8 cellular contexts compared by ENCODE assay signal in the genomic region with DNA sequence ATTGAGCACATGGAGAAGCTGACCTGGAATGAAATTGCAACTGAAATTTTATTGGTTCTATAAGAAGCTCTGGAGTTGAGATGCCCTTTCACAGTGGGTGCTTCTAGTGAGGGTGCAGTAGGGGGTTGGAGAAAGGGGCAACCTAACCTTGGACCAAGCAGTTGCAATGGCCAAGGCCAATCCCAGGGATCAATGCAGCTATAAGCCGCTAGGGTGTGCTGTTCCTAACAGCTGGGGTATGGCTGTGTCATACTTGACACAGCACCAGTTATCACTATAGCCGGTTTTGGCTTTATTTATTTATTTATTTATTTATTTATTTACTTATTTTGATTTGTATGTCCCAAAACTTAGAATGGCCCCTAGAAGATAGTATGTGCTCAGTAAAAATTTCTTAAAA.
DNase-seq lines count a peak whose midpoint lies in the region; ATAC-seq and TF ChIP-seq lines count a peak whose summit lies in the region.
"Had no signal": no experiment of that assay in that cellular context is flagged by ENCODE, and none has a peak within 500 bp of the region (broad histone marks: within the 10 kb centered on the region; RNA-seq: fewer than 3 reads in every experiment).

No MANE protein-coding gene starts in this region.

- no peak overlapping the region for H3K23ac ChIP-seq in mesenchymal stem cell (ENCODE audit: low read length in 2 of 2)

- peak overlapping the region; percentile 61 for H4K91ac ChIP-seq in mesenchymal stem cell (ENCODE audit: low read length)

- no peak overlapping the region for H2BK15ac ChIP-seq in mesenchymal stem cell (ENCODE audit: low read depth, poor library complexity, severe bottlenecking)

- no peak for DNase-seq in PC-9
- peak; percentile 24 for DNase-seq in mesenchymal stem cell
- no peak for DNase-seq in activated effector memory CD4-positive, alpha-beta T cell treated with anti-CD3 and anti-CD28 coated beads, Interleukin-2, amount 50 U/mL, for 16 hours
- DNase-seq in medulla oblongata (ENCODE audit: extremely low spot score): no peak

- H3K4me3 ChIP-seq in PC-9: no peak overlapping the region
- no peak overlapping the region for H3K4me3 ChIP-seq in mesenchymal stem cell (ENCODE audit: insufficient read depth in 1 of 2, low read depth in 1 of 2, low read length in 2 of 2)
- H3K4me3 ChIP-seq: lung had no signal

- no peak overlapping the region for H2AK5ac ChIP-seq in mesenchymal stem cell (ENCODE audit: low read length, severe bottlenecking)

- H3K4me1 ChIP-seq in PC-9 (replicated peaks; ENCODE audit: insufficient read depth) (no peaks in the 10 kb centered on the region), mesenchymal stem cell (ENCODE audit: control insufficient read depth, insufficient read depth, low read depth, low read length) (no peaks in the 10 kb centered on the region)

- H2AFZ ChIP-seq in PC-9: no peak overlapping the region
- H2AFZ ChIP-seq in mesenchymal stem cell (ENCODE audit: low read depth, low read length): no peak overlapping the region

- no peak overlapping the region for H2BK12ac ChIP-seq in mesenchymal stem cell (ENCODE audit: low read length in 2 of 2)

- H3K4me2 ChIP-seq in PC-9 (no peak overlapping the region), mesenchymal stem cell (ENCODE audit: low read length, poor library complexity, severe bottlenecking) (no peak overlapping the region)

- H4K20me1 ChIP-seq in PC-9 (ENCODE audit: insufficient read depth): no peaks in the 10 kb centered on the region

- POLR2A ChIA-PET in PC-9 (lab: Charles Lee; ENCODE audit: unreplicated experiment): no interaction called here

- BruUV-seq in PC-9 (replicated peaks; lab: Mats Ljungman, UMichigan): no TSS peak

- no peak overlapping the region for H2BK5ac ChIP-seq in mesenchymal stem cell (ENCODE audit: low read depth, low read length, poor library complexity, severe bottlenecking)

- H3K14ac ChIP-seq in mesenchymal stem cell (ENCODE audit: low read length in 2 of 2): no peak overlapping the region

- no peak overlapping the region for H4K8ac ChIP-seq in mesenchymal stem cell (ENCODE audit: low read length)

- peak; percentile 41 for TF ChIP-seq CTCF in PC-9 (conservative IDR thresholded peaks at IDR 0.05)

- H3K79me2 ChIP-seq in PC-9 (ENCODE audit: low read depth): no peaks in the 10 kb centered on the region

- no peaks in the 10 kb centered on the region for H3K79me1 ChIP-seq in mesenchymal stem cell (replicated peaks; ENCODE audit: low read length, poor library complexity, severe bottlenecking)

- intact Hi-C loops in PC-9 (cut with micrococcal nuclease; ENCODE audit: unreplicated experiment): no loop called here

- 0% methylated on average over 1 of the region's 2 CpGs for WGBS in mesenchymal stem cell

- no peak overlapping the region for H2BK120ac ChIP-seq in mesenchymal stem cell (ENCODE audit: low read depth, low read length)

- H3K9me2 ChIP-seq in PC-9 (ENCODE audit: insufficient read depth): no peaks in the 10 kb centered on the region

- ATAC-seq in GM18519 (IDR thresholded peaks at IDR 0.05; ENCODE audit: low FRiP score, unreplicated experiment): peak; percentile 92
- peak; percentile 66 for ATAC-seq in HG02623 (IDR thresholded peaks at IDR 0.05; ENCODE audit: unreplicated experiment)
- no peak for ATAC-seq in GM18907 (IDR thresholded peaks at IDR 0.05; ENCODE audit: unreplicated experiment)

- H3K9me3 ChIP-seq in PC-9 (ENCODE audit: insufficient read depth, low read depth): no peaks in the 10 kb centered on the region
- H3K9me3 ChIP-seq in mesenchymal stem cell (ENCODE audit: control insufficient read depth, low read length): no peaks in the 10 kb centered on the region

- H3K27me3 ChIP-seq in PC-9 (ENCODE audit: insufficient read depth, low read depth) (no peaks in the 10 kb centered on the region), mesenchymal stem cell (ENCODE audit: control insufficient read depth in 1 of 2, insufficient read depth in 1 of 2, low read length in 2 of 2) (no peaks in the 10 kb centered on the region)

- H3K27ac ChIP-seq in PC-9: no peak overlapping the region
- H3K27ac ChIP-seq in mesenchymal stem cell (ENCODE audit: low read length, poor library complexity, severe bottlenecking): no peak overlapping the region

- H3K9ac ChIP-seq in mesenchymal stem cell (ENCODE audit: low read length): no peak overlapping the region

- H3K36me3 ChIP-seq in PC-9 (ENCODE audit: low read depth) (no peaks in the 10 kb centered on the region), mesenchymal stem cell (ENCODE audit: control insufficient read depth in 1 of 2, insufficient read depth in 2 of 2, low read depth in 1 of 2, low read length in 2 of 2) (no peaks in the 10 kb centered on the region)

- no peak overlapping the region for H3K4ac ChIP-seq in mesenchymal stem cell (ENCODE audit: low read depth in 1 of 2, low read length in 2 of 2)

- CTCF ChIA-PET in PC-9 (lab: Charles Lee): no interaction called here

- no peaks in the 10 kb centered on the region for H3F3A ChIP-seq in PC-9 (ENCODE audit: insufficient read depth, low read depth)

- no peak overlapping the region for H3K18ac ChIP-seq in mesenchymal stem cell (ENCODE audit: low read depth in 1 of 2, low read length in 2 of 2)
